1 cellular context compared by ENCODE assay signal in the genomic region with DNA sequence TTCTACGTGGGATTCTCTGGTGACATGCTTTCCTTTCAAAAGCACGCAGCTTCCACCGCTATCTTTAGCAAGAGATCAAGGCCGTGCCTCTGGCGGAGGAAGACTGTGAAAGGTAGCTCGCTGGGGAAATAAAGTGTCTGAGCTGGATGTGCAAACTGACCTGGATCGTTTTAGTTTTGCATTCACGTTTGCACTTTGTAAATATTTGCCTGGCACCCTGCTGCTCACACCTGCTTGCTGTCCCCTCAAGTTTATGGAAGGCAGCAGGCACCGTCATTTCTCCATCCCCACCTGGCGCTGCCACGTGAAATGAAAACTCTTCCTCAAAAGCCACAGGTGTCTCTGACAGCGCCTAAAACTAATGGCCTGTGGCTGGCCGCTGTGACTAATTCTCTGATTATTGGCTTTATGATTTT.
TF ChIP-seq lines count a peak whose summit lies in the region.

No MANE protein-coding gene starts in this region.

TF ChIP-seq in GM23338, 12 proteins besides CTCF, POLR2A, EP300 and RAD21 (continued from another document):
- TF ChIP-seq, protein P1, sequence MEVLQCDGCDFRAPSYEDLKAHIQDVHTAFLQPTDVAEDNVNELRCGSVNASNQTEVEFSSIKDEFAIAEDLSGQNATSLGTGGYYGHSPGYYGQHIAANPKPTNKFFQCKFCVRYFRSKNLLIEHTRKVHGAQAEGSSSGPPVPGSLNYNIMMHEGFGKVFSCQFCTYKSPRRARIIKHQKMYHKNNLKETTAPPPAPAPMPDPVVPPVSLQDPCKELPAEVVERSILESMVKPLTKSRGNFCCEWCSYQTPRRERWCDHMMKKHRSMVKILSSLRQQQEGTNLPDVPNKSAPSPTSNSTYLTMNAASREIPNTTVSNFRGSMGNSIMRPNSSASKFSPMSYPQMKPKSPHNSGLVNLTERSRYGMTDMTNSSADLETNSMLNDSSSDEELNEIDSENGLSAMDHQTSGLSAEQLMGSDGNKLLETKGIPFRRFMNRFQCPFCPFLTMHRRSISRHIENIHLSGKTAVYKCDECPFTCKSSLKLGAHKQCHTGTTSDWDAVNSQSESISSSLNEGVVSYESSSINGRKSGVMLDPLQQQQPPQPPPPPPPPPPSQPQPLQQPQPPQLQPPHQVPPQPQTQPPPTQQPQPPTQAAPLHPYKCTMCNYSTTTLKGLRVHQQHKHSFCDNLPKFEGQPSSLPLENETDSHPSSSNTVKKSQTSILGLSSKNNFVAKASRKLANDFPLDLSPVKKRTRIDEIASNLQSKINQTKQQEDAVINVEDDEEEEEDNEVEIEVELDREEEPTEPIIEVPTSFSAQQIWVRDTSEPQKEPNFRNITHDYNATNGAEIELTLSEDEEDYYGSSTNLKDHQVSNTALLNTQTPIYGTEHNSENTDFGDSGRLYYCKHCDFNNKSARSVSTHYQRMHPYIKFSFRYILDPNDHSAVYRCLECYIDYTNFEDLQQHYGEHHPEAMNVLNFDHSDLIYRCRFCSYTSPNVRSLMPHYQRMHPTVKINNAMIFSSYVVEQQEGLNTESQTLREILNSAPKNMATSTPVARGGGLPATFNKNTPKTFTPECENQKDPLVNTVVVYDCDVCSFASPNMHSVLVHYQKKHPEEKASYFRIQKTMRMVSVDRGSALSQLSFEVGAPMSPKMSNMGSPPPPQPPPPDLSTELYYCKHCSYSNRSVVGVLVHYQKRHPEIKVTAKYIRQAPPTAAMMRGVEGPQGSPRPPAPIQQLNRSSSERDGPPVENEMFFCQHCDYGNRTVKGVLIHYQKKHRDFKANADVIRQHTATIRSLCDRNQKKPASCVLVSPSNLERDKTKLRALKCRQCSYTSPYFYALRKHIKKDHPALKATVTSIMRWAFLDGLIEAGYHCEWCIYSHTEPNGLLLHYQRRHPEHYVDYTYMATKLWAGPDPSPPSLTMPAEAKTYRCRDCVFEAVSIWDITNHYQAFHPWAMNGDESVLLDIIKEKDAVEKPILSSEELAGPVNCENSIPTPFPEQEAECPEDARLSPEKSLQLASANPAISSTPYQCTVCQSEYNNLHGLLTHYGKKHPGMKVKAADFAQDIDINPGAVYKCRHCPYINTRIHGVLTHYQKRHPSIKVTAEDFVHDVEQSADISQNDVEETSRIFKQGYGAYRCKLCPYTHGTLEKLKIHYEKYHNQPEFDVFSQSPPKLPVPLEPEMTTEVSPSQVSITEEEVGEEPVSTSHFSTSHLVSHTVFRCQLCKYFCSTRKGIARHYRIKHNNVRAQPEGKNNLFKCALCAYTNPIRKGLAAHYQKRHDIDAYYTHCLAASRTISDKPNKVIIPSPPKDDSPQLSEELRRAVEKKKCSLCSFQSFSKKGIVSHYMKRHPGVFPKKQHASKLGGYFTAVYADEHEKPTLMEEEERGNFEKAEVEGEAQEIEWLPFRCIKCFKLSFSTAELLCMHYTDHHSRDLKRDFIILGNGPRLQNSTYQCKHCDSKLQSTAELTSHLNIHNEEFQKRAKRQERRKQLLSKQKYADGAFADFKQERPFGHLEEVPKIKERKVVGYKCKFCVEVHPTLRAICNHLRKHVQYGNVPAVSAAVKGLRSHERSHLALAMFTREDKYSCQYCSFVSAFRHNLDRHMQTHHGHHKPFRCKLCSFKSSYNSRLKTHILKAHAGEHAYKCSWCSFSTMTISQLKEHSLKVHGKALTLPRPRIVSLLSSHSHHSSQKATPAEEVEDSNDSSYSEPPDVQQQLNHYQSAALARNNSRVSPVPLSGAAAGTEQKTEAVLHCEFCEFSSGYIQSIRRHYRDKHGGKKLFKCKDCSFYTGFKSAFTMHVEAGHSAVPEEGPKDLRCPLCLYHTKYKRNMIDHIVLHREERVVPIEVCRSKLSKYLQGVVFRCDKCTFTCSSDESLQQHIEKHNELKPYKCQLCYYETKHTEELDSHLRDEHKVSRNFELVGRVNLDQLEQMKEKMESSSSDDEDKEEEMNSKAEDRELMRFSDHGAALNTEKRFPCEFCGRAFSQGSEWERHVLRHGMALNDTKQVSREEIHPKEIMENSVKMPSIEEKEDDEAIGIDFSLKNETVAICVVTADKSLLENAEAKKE (CRISPR knock-in tag; IDR thresholded peaks at IDR 0.05), result no peak
